8 cellular contexts compared by ENCODE assay signal in the genomic region with DNA sequence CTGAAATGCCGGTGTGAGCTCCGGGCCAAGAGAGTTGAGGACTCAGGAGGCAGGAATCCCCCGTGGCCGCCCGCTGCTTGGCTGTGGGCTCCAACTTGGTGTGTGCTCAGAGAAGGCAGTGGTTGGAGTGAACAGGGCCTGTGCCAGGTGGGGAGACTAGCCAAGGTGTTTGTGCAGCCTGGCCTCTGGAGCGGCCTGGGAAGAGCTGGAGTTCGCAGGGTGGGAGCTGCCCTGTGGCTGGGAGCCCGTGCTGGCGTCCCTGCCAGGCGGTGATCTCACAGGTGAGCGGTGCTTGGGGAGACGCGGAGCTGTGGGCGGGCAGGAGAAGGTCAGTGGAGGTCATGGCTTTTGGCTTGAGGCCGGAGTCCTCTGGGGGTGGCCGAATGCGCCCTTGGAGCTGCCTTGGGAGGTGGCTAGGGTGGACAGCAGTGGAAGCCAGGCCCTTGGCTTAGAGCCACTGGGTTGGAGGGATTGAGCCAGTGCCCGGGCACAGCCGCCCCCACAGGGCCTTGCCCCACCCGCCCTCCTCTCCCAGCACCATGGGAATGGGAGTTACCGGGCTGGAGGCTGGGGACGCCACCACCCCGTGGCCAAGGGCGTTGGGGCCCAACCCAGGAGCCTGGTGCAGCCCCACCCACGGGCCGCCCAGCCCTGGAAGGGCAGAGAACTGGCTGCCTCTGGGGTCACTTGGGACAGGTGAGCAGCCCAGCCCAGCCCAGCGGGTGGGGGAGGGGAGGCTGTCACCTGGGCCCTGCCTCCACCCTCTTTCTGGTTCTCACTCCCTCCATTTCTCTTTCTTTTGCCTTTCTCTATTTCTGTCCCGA. TPM values are rescaled to one million over a fixed set of nuclear protein-coding genes. Genes with fewer than 3 reads are reported as not detected.
A peak's percentile ranks its signal among the peaks of the same experiment; 100 is the strongest.
DNase-seq lines count a peak whose midpoint lies in the region; ATAC-seq, FAIRE-seq and TF ChIP-seq lines count a peak whose summit lies in the region.

No MANE protein-coding gene starts in this region.

- POLR2A ChIA-PET in A549 (lab: Yijun Ruan, JAX): interaction anchor here (0.7 to 2.0 kb wide), 3 partner anchors 9 to 18 kb away, joined by 3 to 14 read pairs (median 3); partner anchors contain the start of gene FAM174C
- POLR2A ChIA-PET in HCT116 (lab: Charles Lee): interaction anchor here (0.6 to 1.3 kb wide), 3 partner anchors 9 to 18 kb away, joined by 3 to 6 read pairs (median 4); no protein-coding TSS in a partner anchor
- POLR2A ChIA-PET in activated B cell treated with CpG ODN at 0.5 μM for 24 hours (lab: Charles Lee): interaction anchor here (0.8 to 11.5 kb wide), 8 partner anchors 10 to 354 kb away, joined by 3 to 824 read pairs (median 6); partner anchors contain the start of genes ABCA7, ATP5F1D, CBARP and FAM174C

- H3K27ac Mint-ChIP-seq in activated B cell treated with CpG ODN at 0.5 μM for 24 hours: peak overlapping the region; percentile 97

- peaks cover 8% of the 10 kb centered on the region for H3K36me3 Mint-ChIP-seq in activated B cell treated with CpG ODN at 0.5 μM for 24 hours (ENCODE audit: low read depth)

- H3K27ac ChIP-seq in A549 (peak overlapping the region; percentile 98 to 100), HCT116 (ENCODE audit: low read depth, low read length) (peak overlapping the region; percentile 99), osteoblast (ENCODE audit: low read depth, low read length) (peak overlapping the region; percentile 93)

- FAIRE-seq in A549 (lab: Jason Lieb, UNC): no peak

- TF ChIP-seq RAD21 in A549 (conservative IDR thresholded peaks at IDR 0.05 in 1 of 2, IDR thresholded peaks at IDR 0.05 in 1 of 2) (no peak), HCT116 (IDR thresholded peaks at IDR 0.05; ENCODE audit: low read depth) (no peak)

- peak; percentile 26 to 80 for DNase-seq in A549 (ENCODE audit: low read depth in 1 of 2, low spot score in 1 of 2)
- no peak for DNase-seq in HCT116 (ENCODE audit: low read depth, low spot score)
- peak; percentile 53 for DNase-seq in activated B cell treated with CpG ODN at 0.5 μM for 24 hours
- peak; percentile 82 for DNase-seq in fibroblast of the aortic adventitia (ENCODE audit: low read depth)
- peak; percentile 91 for DNase-seq in osteoblast (ENCODE audit: insufficient read length, low spot score, missing footprints)
- DNase-seq in AG08396 (ENCODE audit: low spot score): no peak
- no peak for DNase-seq in stimulated activated CD4-positive, alpha-beta T cell treated with anti-CD3 and anti-CD28 coated beads, Interleukin-2, amount 100 ng/mL, for 24 hours
- DNase-seq in 8988T: no peak

- TF ChIP-seq EP300 in A549 (IDR thresholded peaks at IDR 0.05): no peak

- H3K9ac ChIP-seq in HCT116 (ENCODE audit: low read length): peak overlapping the region; percentile 99

- RAD21 ChIA-PET in HCT116 (lab: Charles Lee; ENCODE audit: low non-redundant PET in 1 of 2, low total read pairs in 2 of 2, uncharacterized antibody in 2 of 2, unreplicated experiment in 2 of 2): interaction anchor here in 1 of 2 experiments (1.3 kb wide), 1 partner anchor 9 kb away, joined by 3 read pairs; no protein-coding TSS in a partner anchor

- peak overlapping the region; percentile 91 for H3K4me3 Mint-ChIP-seq in activated B cell treated with CpG ODN at 0.5 μM for 24 hours

- H3K36me3 ChIP-seq in HCT116 (ENCODE audit: control insufficient read depth in 1 of 2, insufficient read depth in 2 of 2, low read length in 2 of 2): peaks cover 6 to 7% of the 10 kb centered on the region in 2 experiments; a peak in 3 of 4 replicates
- H3K36me3 ChIP-seq in osteoblast (ENCODE audit: insufficient read depth, low read length): peaks cover 14% of the 10 kb centered on the region

- WGBS in A549 (ENCODE audit: missing lambda C conversion rate): 1% methylated on average over 11 of the region's 28 CpGs

- TF ChIP-seq CTCF in A549 (IDR thresholded peaks at IDR 0.05): no peak
- no peak for TF ChIP-seq CTCF in HCT116 (IDR thresholded peaks at IDR 0.05 in 2 of 3, conservative IDR thresholded peaks at IDR 0.05 in 1 of 3; ENCODE audit: borderline replicate concordance in 1 of 3, insufficient read depth in 1 of 3, low read depth in 2 of 3, low read length in 2 of 3)
- no peak for TF ChIP-seq CTCF in activated B cell treated with CpG ODN at 0.5 μM for 24 hours (IDR thresholded peaks at IDR 0.05)
- TF ChIP-seq CTCF in fibroblast of the aortic adventitia (IDR thresholded peaks at IDR 0.05; ENCODE audit: insufficient read depth, low read length): no peak
- no peak for TF ChIP-seq CTCF in osteoblast (IDR thresholded peaks at IDR 0.05; ENCODE audit: extremely low read depth, low read depth, low read length)

- no peaks in the 10 kb centered on the region for H3K9me2 ChIP-seq in HCT116 (ENCODE audit: insufficient read depth)

- no peaks in the 10 kb centered on the region for H4K20me1 ChIP-seq in HCT116 (ENCODE audit: insufficient read depth)
- H4K20me1 ChIP-seq in osteoblast (ENCODE audit: insufficient read depth, low read length): peaks cover 22% of the 10 kb centered on the region

- peak overlapping the region; percentile 91 for H3K4me2 ChIP-seq in A549
- peak overlapping the region; percentile 98 for H3K4me2 ChIP-seq in HCT116 (ENCODE audit: low read length)
- peak overlapping the region; percentile 89 for H3K4me2 ChIP-seq in osteoblast (ENCODE audit: insufficient read depth, low read length)

- H3K4me3 ChIP-seq in A549 (peak overlapping the region; percentile 73), HCT116 (replicated peaks in 1 of 2; ENCODE audit: low read depth in 1 of 2, low read length in 2 of 2) (peak overlapping the region; percentile 85 to 89), fibroblast of the aortic adventitia (ENCODE audit: low read depth, low read length) (peak overlapping the region; percentile 73), osteoblast (ENCODE audit: insufficient read depth, low read length) (peak overlapping the region; percentile 80)

- H2AFZ ChIP-seq in HCT116 (ENCODE audit: low read depth, low read length, poor library complexity, severe bottlenecking) (no peak overlapping the region), osteoblast (ENCODE audit: low read length) (no peak overlapping the region)

- CTCF ChIA-PET in A549 (lab: Yijun Ruan, JAX) (interaction anchor here (1.5 to 18.7 kb wide), 3 partner anchors 9 to 18 kb away, joined by 6 to 500 read pairs (median 10); partner anchors contain the start of gene ATP5F1D), HCT116 (lab: Charles Lee) (interaction anchor here (0.9 to 1.6 kb wide), 2 partner anchors 15 to 18 kb away, joined by 3 to 15 read pairs; no protein-coding TSS in a partner anchor), activated B cell treated with CpG ODN at 0.5 μM for 24 hours (lab: Charles Lee) (interaction anchor here (3.6 to 9.8 kb wide), 2 partner anchors 9 to 19 kb away, joined by 11 to 540 read pairs; partner anchors contain the start of gene ATP5F1D)

- no peaks in the 10 kb centered on the region for H3K9me3 Mint-ChIP-seq in activated B cell treated with CpG ODN at 0.5 μM for 24 hours

- no peaks in the 10 kb centered on the region for H3K27me3 Mint-ChIP-seq in activated B cell treated with CpG ODN at 0.5 μM for 24 hours

- TF ChIP-seq POLR2A in A549 (IDR thresholded peaks at IDR 0.05; ENCODE audit: low read length) (peak; percentile 10; the same call in 1 of the 2 replicates), HCT116 (IDR thresholded peaks at IDR 0.05; ENCODE audit: borderline replicate concordance, extremely low read depth, insufficient read depth, insufficient read length) (peak; percentile 31)

- H3K79me2 ChIP-seq in HCT116 (ENCODE audit: insufficient read depth, low read length): peaks cover 21% of the 10 kb centered on the region
- peaks cover 10% of the 10 kb centered on the region for H3K79me2 ChIP-seq in osteoblast (ENCODE audit: insufficient read depth, low read length)

- ATAC-seq in A549 (peak in 1 of 2 experiments; percentile 15; a peak in 3 of 6 replicates), HCT116 (peak; percentile 8), activated B cell treated with CpG ODN at 0.5 μM for 24 hours (ENCODE audit: low read depth) (no peak)

- H3K9me3 ChIP-seq in A549 (no peaks in the 10 kb centered on the region), HCT116 (ENCODE audit: control insufficient read depth in 1 of 2, insufficient read depth in 1 of 2, low read depth in 1 of 2, low read length in 2 of 2) (no peaks in the 10 kb centered on the region), osteoblast (ENCODE audit: low read depth, low read length) (no peaks in the 10 kb centered on the region)

- H3K27me3 ChIP-seq in HCT116 (ENCODE audit: insufficient read depth, low read length): no peaks in the 10 kb centered on the region
- no peaks in the 10 kb centered on the region for H3K27me3 ChIP-seq in osteoblast (ENCODE audit: insufficient read depth, low read length)

- H3K4me1 Mint-ChIP-seq in activated B cell treated with CpG ODN at 0.5 μM for 24 hours: peaks cover 79% of the 10 kb centered on the region

- TSS peak; percentile 50 for BruUV-seq in HCT116 (replicated peaks; lab: Mats Ljungman, UMichigan)

- H3K4me1 ChIP-seq in A549 (peaks cover 68% of the 10 kb centered on the region), HCT116 (ENCODE audit: control insufficient read depth in 1 of 2, insufficient read depth in 2 of 2, low read length in 2 of 2) (peaks cover 59 to 95% of the 10 kb centered on the region in 2 experiments), osteoblast (ENCODE audit: insufficient read depth, low read length) (peaks cover 49% of the 10 kb centered on the region)

- intact Hi-C loops in HCT116 (cut with micrococcal nuclease): no loop called here
- intact Hi-C loops in activated B cell treated with CpG ODN at 0.5 μM for 24 hours (cut with micrococcal nuclease): loop anchor here (1.0 to 5.0 kb wide), 3 partner anchors 7 to 355 kb away; partner anchors contain the start of gene CIRBP

RNA-seq across cellular contexts. Expression of gene CIRBP, which starts 7.1 kb away (rescaled TPM):
- polyA plus RNA-seq in A549 (2011; rRNA removed): 92.4 and 151 TPM in 2 replicates
- 111 and 147 TPM in 2 replicates for polyA plus RNA-seq in A549 (2012; cell fraction: cytosol; rRNA removed)
- 246 and 410 TPM in 2 replicates for polyA plus RNA-seq in A549 (2012; cell fraction: nucleus; rRNA removed)
- polyA plus RNA-seq in A549 (2017; fragmentation: RNase III; extraction: RNeasy Plus Mini Kit Qiagen cat#74134 plus additional on column Dnase treatment): 178 to 201 TPM (median 189 TPM) in 3 replicates
- polyA minus RNA-seq in A549 (2011; rRNA and poly(A)+ RNA removed): 38.3 and 44.0 TPM in 2 replicates
- total RNA-seq in HCT116 (2021; ENCODE audit: unreplicated experiment): 276 TPM
- 398 and 405 TPM in 2 replicates for polyA plus RNA-seq in HCT116 (2012)
- total RNA-seq in activated B cell treated with CpG ODN at 0.5 μM for 24 hours: 399 and 400 TPM in 2 replicates
- 245 and 776 TPM in 2 replicates for total RNA-seq in fibroblast of the aortic adventitia (ENCODE audit: low replicate concordance)
- total RNA-seq in osteoblast: 300 and 380 TPM in 2 replicates

RNA-seq across cellular contexts. Expression of gene FAM174C, which starts 13.3 kb away (rescaled TPM):
- polyA plus RNA-seq in A549 (2011; rRNA removed): 22.7 and 24.8 TPM in 2 replicates
- polyA plus RNA-seq in A549 (2012; cell fraction: cytosol; rRNA removed): 96.5 and 113 TPM in 2 replicates
- 61.6 and 78.1 TPM in 2 replicates for polyA plus RNA-seq in A549 (2012; cell fraction: nucleus; rRNA removed)
- polyA plus RNA-seq in A549 (2017; fragmentation: RNase III; extraction: RNeasy Plus Mini Kit Qiagen cat#74134 plus additional on column Dnase treatment): 35.6 to 37.6 TPM (median 37.1 TPM) in 3 replicates
- polyA minus RNA-seq in A549 (2011; rRNA and poly(A)+ RNA removed): 5.3 and 6.7 TPM in 2 replicates
- total RNA-seq in HCT116 (2021; ENCODE audit: unreplicated experiment): 77.1 TPM
- 87.0 and 88.0 TPM in 2 replicates for polyA plus RNA-seq in HCT116 (2012)
- 47.9 and 52.0 TPM in 2 replicates for total RNA-seq in activated B cell treated with CpG ODN at 0.5 μM for 24 hours
- total RNA-seq in fibroblast of the aortic adventitia (ENCODE audit: low replicate concordance): 25.2 and 123 TPM in 2 replicates
- 21.8 and 25.0 TPM in 2 replicates for total RNA-seq in osteoblast

RNA-seq across cellular contexts. Expression of gene MIDN, which starts 13.7 kb away (rescaled TPM):
- 9.1 and 11.8 TPM in 2 replicates for polyA plus RNA-seq in A549 (2011; rRNA removed)
- polyA plus RNA-seq in A549 (2012; cell fraction: cytosol; rRNA removed): 17.7 and 27.8 TPM in 2 replicates
- 45.7 and 73.9 TPM in 2 replicates for polyA plus RNA-seq in A549 (2012; cell fraction: nucleus; rRNA removed)
- polyA plus RNA-seq in A549 (2017; fragmentation: RNase III; extraction: RNeasy Plus Mini Kit Qiagen cat#74134 plus additional on column Dnase treatment): 27.7 to 33.4 TPM (median 31.4 TPM) in 3 replicates
- polyA minus RNA-seq in A549 (2011; rRNA and poly(A)+ RNA removed): 23.7 and 25.2 TPM in 2 replicates
- total RNA-seq in HCT116 (2021; ENCODE audit: unreplicated experiment): 146 TPM
- polyA plus RNA-seq in HCT116 (2012): 63.2 and 79.4 TPM in 2 replicates
- 64.5 and 68.4 TPM in 2 replicates for total RNA-seq in activated B cell treated with CpG ODN at 0.5 μM for 24 hours
- total RNA-seq in fibroblast of the aortic adventitia (ENCODE audit: low replicate concordance): 23.2 and 32.5 TPM in 2 replicates
- 14.4 and 19.9 TPM in 2 replicates for total RNA-seq in osteoblast

RNA-seq across cellular contexts. Expression of gene ATP5F1D, which starts 20.5 kb away (rescaled TPM):
- 18.5 and 28.7 TPM in 2 replicates for polyA plus RNA-seq in A549 (2011; rRNA removed)
- 158 and 210 TPM in 2 replicates for polyA plus RNA-seq in A549 (2012; cell fraction: cytosol; rRNA removed)
- polyA plus RNA-seq in A549 (2012; cell fraction: nucleus; rRNA removed): 114 and 225 TPM in 2 replicates
- 96.9 to 101 TPM (median 99.7 TPM) in 3 replicates for polyA plus RNA-seq in A549 (2017; fragmentation: RNase III; extraction: RNeasy Plus Mini Kit Qiagen cat#74134 plus additional on column Dnase treatment)
- polyA minus RNA-seq in A549 (2011; rRNA and poly(A)+ RNA removed): 12.4 and 18.2 TPM in 2 replicates
- total RNA-seq in HCT116 (2021; ENCODE audit: unreplicated experiment): 428 TPM
- polyA plus RNA-seq in HCT116 (2012): 468 and 508 TPM in 2 replicates
- 172 and 185 TPM in 2 replicates for total RNA-seq in activated B cell treated with CpG ODN at 0.5 μM for 24 hours
- 15.7 and 55.6 TPM in 2 replicates for total RNA-seq in fibroblast of the aortic adventitia (ENCODE audit: low replicate concordance)
- 12.4 and 13.8 TPM in 2 replicates for total RNA-seq in osteoblast

RNA-seq across cellular contexts. Expression of gene EFNA2, which starts 23.6 kb away (rescaled TPM):
- 0.16 and 0.24 TPM in 2 replicates for polyA plus RNA-seq in A549 (2011; rRNA removed)
- polyA plus RNA-seq in A549 (2012; cell fraction: cytosol; rRNA removed): 0.62 and 0.97 TPM in 2 replicates
- polyA plus RNA-seq in A549 (2012; cell fraction: nucleus; rRNA removed): 1.3 and 1.5 TPM in 2 replicates
- 0.84 to 1.3 TPM (median 1.2 TPM) in 3 replicates for polyA plus RNA-seq in A549 (2017; fragmentation: RNase III; extraction: RNeasy Plus Mini Kit Qiagen cat#74134 plus additional on column Dnase treatment)
- 0.29 TPM in 1 of 2 replicates, not detected in the other for polyA minus RNA-seq in A549 (2011; rRNA and poly(A)+ RNA removed)
- total RNA-seq in HCT116 (2021; ENCODE audit: unreplicated experiment): 12.2 TPM
- 7.9 and 9.0 TPM in 2 replicates for polyA plus RNA-seq in HCT116 (2012)
- not detected in 2 replicates for total RNA-seq in activated B cell treated with CpG ODN at 0.5 μM for 24 hours
- not detected in 2 replicates for total RNA-seq in fibroblast of the aortic adventitia (ENCODE audit: low replicate concordance)
- total RNA-seq in osteoblast: not detected in 2 replicates

Comparison
In these comparisons a context has a peak if more than half of its experiments do, and no peak if none do; other contexts are left out.
1. DNase-seq: peak in A549 (2 of 2), activated B cell treated with CpG ODN at 0.5 μM for 24 hours (single experiment), fibroblast of the aortic adventitia (single experiment) and osteoblast (single experiment); none in HCT116 (single experiment), AG08396 (single experiment), stimulated activated CD4-positive, alpha-beta T cell treated with anti-CD3 and anti-CD28 coated beads, Interleukin-2, amount 100 ng/mL, for 24 hours (0 of 2) and 8988T (single experiment).
2. Of the 6 proteins assayed by ChIP-seq in both A549 and HCT116: peak only in A549: MAX; only in HCT116: none; in both: POLR2A; in neither: 4.
3. Peak in every context shown above with its lines, with median percentiles within 50 percentile points of each other: H3K27ac ChIP-seq, H3K4me2 ChIP-seq and H3K4me3 ChIP-seq.